1 cellular context compared by ENCODE assay signal in the genomic region with DNA sequence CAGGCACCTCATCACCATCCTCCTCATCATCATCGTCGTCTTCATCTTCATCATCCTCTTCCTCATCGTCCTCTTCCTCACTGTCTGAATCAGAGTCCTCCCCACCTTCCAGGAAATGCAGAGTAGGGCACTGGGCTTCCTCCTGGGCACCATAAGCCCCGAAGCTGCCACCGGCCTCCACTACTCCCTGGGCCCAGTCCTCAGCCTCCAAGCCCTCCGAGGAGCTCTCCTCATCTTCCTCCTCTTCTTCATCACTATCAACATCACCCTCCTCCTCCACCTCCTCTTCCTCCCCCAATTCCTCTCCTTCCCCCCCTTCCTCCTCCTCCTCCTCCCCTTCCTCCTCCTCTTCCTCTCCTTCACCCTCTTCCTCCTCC.
TF ChIP-seq lines count a peak whose summit lies in the region.

No MANE protein-coding gene starts in this region.

TF ChIP-seq in GM12878, 131 proteins besides CTCF, POLR2A, EP300 and RAD21:
- TF ChIP-seq LARP7 (IDR thresholded peaks at IDR 0.05) (no peak), SPI1 (IDR thresholded peaks at IDR 0.05; ENCODE audit: borderline replicate concordance, insufficient read depth, low read depth, low read length) (no peak), ZNF384 (IDR thresholded peaks at IDR 0.05; ENCODE audit: borderline replicate concordance, low read depth, low read length) (no peak), FOXM1 (IDR thresholded peaks at IDR 0.05; ENCODE audit: low read depth, low read length) (no peak), MEF2A (IDR thresholded peaks at IDR 0.05; ENCODE audit: insufficient read depth, low read depth, low read length) (no peak), HDAC6 (IDR thresholded peaks at IDR 0.05; ENCODE audit: unreplicated experiment) (no peak), MXI1 (IDR thresholded peaks at IDR 0.05; ENCODE audit: low read depth, low read length) (no peak), CBX5 (IDR thresholded peaks at IDR 0.05; ENCODE audit: low read depth) (no peak), RFX5 (IDR thresholded peaks at IDR 0.05; ENCODE audit: low read depth, low read length) (no peak), STAT1 (conservative IDR thresholded peaks at IDR 0.05) (no peak)
- TF ChIP-seq, protein P1, sequence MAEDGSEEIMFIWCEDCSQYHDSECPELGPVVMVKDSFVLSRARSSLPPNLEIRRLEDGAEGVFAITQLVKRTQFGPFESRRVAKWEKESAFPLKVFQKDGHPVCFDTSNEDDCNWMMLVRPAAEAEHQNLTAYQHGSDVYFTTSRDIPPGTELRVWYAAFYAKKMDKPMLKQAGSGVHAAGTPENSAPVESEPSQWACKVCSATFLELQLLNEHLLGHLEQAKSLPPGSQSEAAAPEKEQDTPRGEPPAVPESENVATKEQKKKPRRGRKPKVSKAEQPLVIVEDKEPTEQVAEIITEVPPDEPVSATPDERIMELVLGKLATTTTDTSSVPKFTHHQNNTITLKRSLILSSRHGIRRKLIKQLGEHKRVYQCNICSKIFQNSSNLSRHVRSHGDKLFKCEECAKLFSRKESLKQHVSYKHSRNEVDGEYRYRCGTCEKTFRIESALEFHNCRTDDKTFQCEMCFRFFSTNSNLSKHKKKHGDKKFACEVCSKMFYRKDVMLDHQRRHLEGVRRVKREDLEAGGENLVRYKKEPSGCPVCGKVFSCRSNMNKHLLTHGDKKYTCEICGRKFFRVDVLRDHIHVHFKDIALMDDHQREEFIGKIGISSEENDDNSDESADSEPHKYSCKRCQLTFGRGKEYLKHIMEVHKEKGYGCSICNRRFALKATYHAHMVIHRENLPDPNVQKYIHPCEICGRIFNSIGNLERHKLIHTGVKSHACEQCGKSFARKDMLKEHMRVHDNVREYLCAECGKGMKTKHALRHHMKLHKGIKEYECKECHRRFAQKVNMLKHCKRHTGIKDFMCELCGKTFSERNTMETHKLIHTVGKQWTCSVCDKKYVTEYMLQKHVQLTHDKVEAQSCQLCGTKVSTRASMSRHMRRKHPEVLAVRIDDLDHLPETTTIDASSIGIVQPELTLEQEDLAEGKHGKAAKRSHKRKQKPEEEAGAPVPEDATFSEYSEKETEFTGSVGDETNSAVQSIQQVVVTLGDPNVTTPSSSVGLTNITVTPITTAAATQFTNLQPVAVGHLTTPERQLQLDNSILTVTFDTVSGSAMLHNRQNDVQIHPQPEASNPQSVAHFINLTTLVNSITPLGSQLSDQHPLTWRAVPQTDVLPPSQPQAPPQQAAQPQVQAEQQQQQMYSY (CRISPR knock-in tag; IDR thresholded peaks at IDR 0.05) = no peak
- TF ChIP-seq, protein P2, sequence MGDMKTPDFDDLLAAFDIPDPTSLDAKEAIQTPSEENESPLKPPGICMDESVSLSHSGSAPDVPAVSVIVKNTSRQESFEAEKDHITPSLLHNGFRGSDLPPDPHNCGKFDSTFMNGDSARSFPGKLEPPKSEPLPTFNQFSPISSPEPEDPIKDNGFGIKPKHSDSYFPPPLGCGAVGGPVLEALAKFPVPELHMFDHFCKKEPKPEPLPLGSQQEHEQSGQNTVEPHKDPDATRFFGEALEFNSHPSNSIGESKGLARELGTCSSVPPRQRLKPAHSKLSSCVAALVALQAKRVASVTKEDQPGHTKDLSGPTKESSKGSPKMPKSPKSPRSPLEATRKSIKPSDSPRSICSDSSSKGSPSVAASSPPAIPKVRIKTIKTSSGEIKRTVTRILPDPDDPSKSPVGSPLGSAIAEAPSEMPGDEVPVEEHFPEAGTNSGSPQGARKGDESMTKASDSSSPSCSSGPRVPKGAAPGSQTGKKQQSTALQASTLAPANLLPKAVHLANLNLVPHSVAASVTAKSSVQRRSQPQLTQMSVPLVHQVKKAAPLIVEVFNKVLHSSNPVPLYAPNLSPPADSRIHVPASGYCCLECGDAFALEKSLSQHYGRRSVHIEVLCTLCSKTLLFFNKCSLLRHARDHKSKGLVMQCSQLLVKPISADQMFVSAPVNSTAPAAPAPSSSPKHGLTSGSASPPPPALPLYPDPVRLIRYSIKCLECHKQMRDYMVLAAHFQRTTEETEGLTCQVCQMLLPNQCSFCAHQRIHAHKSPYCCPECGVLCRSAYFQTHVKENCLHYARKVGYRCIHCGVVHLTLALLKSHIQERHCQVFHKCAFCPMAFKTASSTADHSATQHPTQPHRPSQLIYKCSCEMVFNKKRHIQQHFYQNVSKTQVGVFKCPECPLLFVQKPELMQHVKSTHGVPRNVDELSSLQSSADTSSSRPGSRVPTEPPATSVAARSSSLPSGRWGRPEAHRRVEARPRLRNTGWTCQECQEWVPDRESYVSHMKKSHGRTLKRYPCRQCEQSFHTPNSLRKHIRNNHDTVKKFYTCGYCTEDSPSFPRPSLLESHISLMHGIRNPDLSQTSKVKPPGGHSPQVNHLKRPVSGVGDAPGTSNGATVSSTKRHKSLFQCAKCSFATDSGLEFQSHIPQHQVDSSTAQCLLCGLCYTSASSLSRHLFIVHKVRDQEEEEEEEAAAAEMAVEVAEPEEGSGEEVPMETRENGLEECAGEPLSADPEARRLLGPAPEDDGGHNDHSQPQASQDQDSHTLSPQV (IDR thresholded peaks at IDR 0.05) = no peak
